13 cellular contexts compared by ENCODE assay signal in the genomic region with DNA sequence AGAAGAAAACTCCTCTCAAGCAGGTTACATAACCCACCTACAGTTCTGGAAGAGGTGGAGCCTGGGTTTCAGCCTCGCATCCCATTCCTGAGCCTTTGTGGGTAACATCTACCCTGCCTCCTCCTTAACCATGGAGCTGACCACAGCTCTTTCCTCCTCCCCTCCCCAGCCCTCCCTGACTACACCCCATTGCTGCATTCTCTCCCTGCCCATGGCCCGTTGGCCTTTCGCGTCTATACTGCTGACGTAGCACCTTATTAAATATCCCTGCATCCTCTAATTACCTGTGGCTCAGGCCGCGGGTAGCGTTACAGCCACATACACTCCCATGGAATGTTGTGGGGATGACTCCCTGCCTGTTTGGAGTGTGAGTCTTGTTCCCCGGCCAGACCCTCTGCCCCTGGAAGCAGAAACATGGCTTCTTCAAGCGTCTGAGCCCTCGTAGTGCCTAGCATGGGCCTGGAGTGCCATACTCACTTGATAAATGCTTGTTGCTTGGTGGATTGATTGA.
A peak's percentile ranks its signal among the peaks of the same experiment; 100 is the strongest.
DNase-seq lines count a peak whose midpoint lies in the region; TF ChIP-seq lines count a peak whose summit lies in the region.
"Had no signal": no experiment of that assay in that cellular context is flagged by ENCODE, and none has a peak within 500 bp of the region (broad histone marks: within the 10 kb centered on the region; RNA-seq: fewer than 3 reads in every experiment).

No MANE protein-coding gene starts in this region.

- H3K27ac Mint-ChIP-seq in neural crest cell (ENCODE audit: unreplicated experiment): peak overlapping the region; percentile 83
- H3K27ac Mint-ChIP-seq in immature natural killer cell: no peak overlapping the region
- H3K27ac Mint-ChIP-seq: activated naive CD8-positive, alpha-beta T cell treated with anti-CD3 and anti-CD28 coated beads for 36 hours; stimulated activated naive B cell treated with anti-CD40 and anti-IgM and Interleukin-4, amounts not matched to agents 10 μg/mL and 1 μg/mL and 100 μg/mL, for 72 hours had no signal

- H3K4me3 ChIP-seq in MG63 (no peak overlapping the region), mammary epithelial cell (replicated peaks in 1 of 3; ENCODE audit: insufficient read depth in 1 of 3, low read depth in 2 of 3, low read length in 3 of 3) (no peak overlapping the region)
- H3K4me3 ChIP-seq: BLaER1 treated with 17β-estradiol and CSF1 and Interleukin-3, amounts not matched to agents 10 nM and 100 nM had no signal

- peaks cover 48% of the 10 kb centered on the region for H3K4me1 ChIP-seq in mammary epithelial cell (ENCODE audit: insufficient read depth, low read length)
- H3K4me1 ChIP-seq: BLaER1 treated with 17β-estradiol and CSF1 and Interleukin-3, amounts not matched to agents 10 nM and 100 nM had no signal

- H3K79me2 ChIP-seq in mammary epithelial cell (ENCODE audit: insufficient read depth, low read length): peaks cover 27% of the 10 kb centered on the region

- no peaks in the 10 kb centered on the region for H3K36me3 ChIP-seq in MG63
- H3K36me3 ChIP-seq in mammary epithelial cell (ENCODE audit: insufficient read depth, low read length): no peaks in the 10 kb centered on the region
- H3K36me3 ChIP-seq: BLaER1 treated with 17β-estradiol and CSF1 and Interleukin-3, amounts not matched to agents 10 nM and 100 nM had no signal

- in situ Hi-C loops in mammary epithelial cell (cut with MboI; ENCODE audit: low sequenced_read_pairs in 2 of 2): no loop called here

- H3K27me3 ChIP-seq in MG63: no peaks in the 10 kb centered on the region
- no peaks in the 10 kb centered on the region for H3K27me3 ChIP-seq in mammary epithelial cell (ENCODE audit: insufficient read depth, low read length)
- H3K27me3 ChIP-seq: BLaER1 treated with 17β-estradiol and CSF1 and Interleukin-3, amounts not matched to agents 10 nM and 100 nM had no signal

- no peaks in the 10 kb centered on the region for H3K9me3 ChIP-seq in MG63
- no peaks in the 10 kb centered on the region for H3K9me3 ChIP-seq in mammary epithelial cell (replicated peaks; ENCODE audit: insufficient read depth, low read length)
- H3K9me3 ChIP-seq: BLaER1 treated with 17β-estradiol and CSF1 and Interleukin-3, amounts not matched to agents 10 nM and 100 nM had no signal

- H3K4me2 ChIP-seq in mammary epithelial cell (ENCODE audit: insufficient read depth, low read depth, low read length): peak overlapping the region; percentile 70
- H3K4me2 ChIP-seq: BLaER1 treated with 17β-estradiol and CSF1 and Interleukin-3, amounts not matched to agents 10 nM and 100 nM had no signal

- H3K9ac ChIP-seq in mammary epithelial cell (ENCODE audit: insufficient read depth, low read length): no peak overlapping the region
- H3K9ac ChIP-seq: BLaER1 treated with 17β-estradiol and CSF1 and Interleukin-3, amounts not matched to agents 10 nM and 100 nM had no signal

- H4K20me1 ChIP-seq in mammary epithelial cell (ENCODE audit: insufficient read depth, low read length): peaks cover 2% of the 10 kb centered on the region

- intact Hi-C loops in mammary epithelial cell (cut with micrococcal nuclease): no loop called here

- DNase-seq in AG20443 (ENCODE audit: low spot score): peak; percentile 32
- peak; percentile 26 for DNase-seq in MG63
- DNase-seq in mammary epithelial cell: peak; percentile 87
- no peak for DNase-seq in neural crest cell (ENCODE audit: low read depth, low spot score)
- DNase-seq in NCI-H1092 treated with DMSO at 0.1 percent for 48 hours (lab: John Stamatoyannopoulos, UW): no peak
- DNase-seq in NCI-H1105 (lab: John Stamatoyannopoulos, UW): no peak
- no peak for DNase-seq in GM19238 (ENCODE audit: insufficient read length, low spot score)
- DNase-seq in immature natural killer cell: no peak
- DNase-seq: activated naive CD8-positive, alpha-beta T cell treated with anti-CD3 and anti-CD28 coated beads for 36 hours; NCI-H187; stimulated activated naive B cell treated with anti-CD40 and anti-IgM and Interleukin-4, amounts not matched to agents 10 μg/mL and 1 μg/mL and 100 μg/mL, for 72 hours had no signal

- dilution Hi-C loops in mammary epithelial cell (cut with HindIII; ENCODE audit: low sequenced_read_pairs): no loop called here

- peak overlapping the region; percentile 46 for H3K27ac ChIP-seq in mammary epithelial cell (ENCODE audit: insufficient read depth, low read depth, low read length)
- H3K27ac ChIP-seq: BLaER1 treated with 17β-estradiol and CSF1 and Interleukin-3, amounts not matched to agents 10 nM and 100 nM had no signal

- H3K9me3 Mint-ChIP-seq in neural crest cell (no peaks in the 10 kb centered on the region), immature natural killer cell (peaks cover 0 to 2% (median 0%) of the 10 kb centered on the region in 6 donors)
- H3K9me3 Mint-ChIP-seq: activated naive CD8-positive, alpha-beta T cell treated with anti-CD3 and anti-CD28 coated beads for 36 hours; nephron had no signal

- no peak overlapping the region for H2AFZ ChIP-seq in mammary epithelial cell (ENCODE audit: low read depth, low read length)

- WGBS in mammary epithelial cell (ENCODE audit: low coverage, missing lambda C conversion rate): 25% methylated on average over 11 of the region's 11 CpGs

- H3K4me1 Mint-ChIP-seq in neural crest cell: peaks cover 19% of the 10 kb centered on the region
- H3K4me1 Mint-ChIP-seq in immature natural killer cell: no peaks in the 10 kb centered on the region
- H3K4me1 Mint-ChIP-seq: activated naive CD8-positive, alpha-beta T cell treated with anti-CD3 and anti-CD28 coated beads for 36 hours; nephron; stimulated activated naive B cell treated with anti-CD40 and anti-IgM and Interleukin-4, amounts not matched to agents 10 μg/mL and 1 μg/mL and 100 μg/mL, for 72 hours had no signal

- H3K4me3 Mint-ChIP-seq in neural crest cell (no peak overlapping the region), immature natural killer cell (no peak overlapping the region)
- H3K4me3 Mint-ChIP-seq: activated naive CD8-positive, alpha-beta T cell treated with anti-CD3 and anti-CD28 coated beads for 36 hours; nephron; stimulated activated naive B cell treated with anti-CD40 and anti-IgM and Interleukin-4, amounts not matched to agents 10 μg/mL and 1 μg/mL and 100 μg/mL, for 72 hours had no signal

- H3K36me3 Mint-ChIP-seq in neural crest cell (ENCODE audit: low read depth): no peaks in the 10 kb centered on the region
- no peaks in the 10 kb centered on the region for H3K36me3 Mint-ChIP-seq in immature natural killer cell
- H3K36me3 Mint-ChIP-seq: activated naive CD8-positive, alpha-beta T cell treated with anti-CD3 and anti-CD28 coated beads for 36 hours; stimulated activated naive B cell treated with anti-CD40 and anti-IgM and Interleukin-4, amounts not matched to agents 10 μg/mL and 1 μg/mL and 100 μg/mL, for 72 hours had no signal

- BruUV-seq in mammary epithelial cell (replicated peaks; lab: Mats Ljungman, UMichigan): no TSS peak

- CTCF ChIA-PET in mammary epithelial cell (lab: Charles Lee; ENCODE audit: low non-redundant PET): interaction anchor here (1.0 kb wide), 1 partner anchor 39 kb away, joined by 4 read pairs; no protein-coding TSS in a partner anchor

- H3K27me3 Mint-ChIP-seq in neural crest cell (ENCODE audit: low read depth): no peaks in the 10 kb centered on the region
- H3K27me3 Mint-ChIP-seq in immature natural killer cell (ENCODE audit: low read depth in 3 of 3): peaks cover 0 to 3% (median 0%) of the 10 kb centered on the region in 3 donors
- H3K27me3 Mint-ChIP-seq: activated naive CD8-positive, alpha-beta T cell treated with anti-CD3 and anti-CD28 coated beads for 36 hours had no signal

- TF ChIP-seq CTCF in mammary epithelial cell (conservative IDR thresholded peaks at IDR 0.05 in 1 of 2, IDR thresholded peaks at IDR 0.05 in 1 of 2; ENCODE audit: extremely low read depth in 1 of 2, insufficient read depth in 1 of 2, low read depth in 1 of 2, low read length in 2 of 2): no peak
- TF ChIP-seq CTCF in neural crest cell (conservative IDR thresholded peaks at IDR 0.05): no peak

Comparison
In these comparisons a context has a peak if more than half of its experiments do, and no peak if none do; other contexts are left out.
1. DNase-seq: peak in AG20443 (single experiment), MG63 (single experiment) and mammary epithelial cell (single experiment); none in neural crest cell (single experiment), NCI-H1092 treated with DMSO at 0.1 percent for 48 hours (single experiment), NCI-H1105 (single experiment), GM19238 (single experiment) and immature natural killer cell (0 of 3).